8 cellular contexts compared by ENCODE assay signal in the genomic region with DNA sequence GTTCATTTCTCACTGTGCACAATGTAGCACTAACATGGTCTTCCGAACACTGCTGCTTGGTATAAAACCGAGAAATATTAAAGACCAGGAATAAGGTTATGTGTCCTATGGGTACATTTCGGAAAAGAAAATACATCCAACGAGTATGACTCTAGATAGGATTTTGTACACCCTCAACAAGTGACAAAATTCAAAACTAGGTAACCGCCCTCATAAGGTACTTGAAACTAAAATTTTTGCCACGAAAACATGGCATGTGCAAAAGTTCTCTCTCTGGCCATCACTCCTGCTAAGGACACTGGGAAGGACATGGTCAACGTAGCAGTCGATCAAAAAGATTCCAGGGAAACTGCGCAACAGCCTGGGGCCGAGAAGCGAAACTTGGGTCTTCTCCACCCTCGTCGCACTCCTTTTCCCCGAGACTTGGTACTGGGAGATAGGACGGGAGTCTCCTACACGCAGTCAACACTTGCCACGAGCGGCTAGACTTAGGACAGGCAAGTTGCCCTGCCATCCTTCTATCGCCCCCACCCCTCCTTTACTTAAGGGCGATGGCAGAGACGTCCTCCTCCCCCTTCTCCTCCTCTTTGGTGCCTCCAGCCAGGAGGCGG. TPM values are rescaled to one million over a fixed set of nuclear protein-coding genes. Genes with fewer than 3 reads are reported as not detected.
DNase-seq lines count a peak whose midpoint lies in the region; ATAC-seq and TF ChIP-seq lines count a peak whose summit lies in the region.

No MANE protein-coding gene starts in this region.

- H3K4me3 ChIP-seq in dorsolateral prefrontal cortex = peak overlapping the region; percentile 59 to 97 (median 86)
- H3K4me3 ChIP-seq in lung = peak overlapping the region; percentile 61
- peak overlapping the region; percentile 64 for H3K4me3 ChIP-seq in thymus (ENCODE audit: low read length)

- ATAC-seq in lung (ENCODE audit: insufficient read depth, low FRiP score) = peak; percentile 8
- ATAC-seq in HG03432 (IDR thresholded peaks at IDR 0.05; ENCODE audit: unreplicated experiment) = no peak
- ATAC-seq in GM19397 (IDR thresholded peaks at IDR 0.05; ENCODE audit: unreplicated experiment) = no peak

- no peaks in the 10 kb centered on the region for H3K9me3 ChIP-seq in lung (ENCODE audit: control insufficient read depth in 2 of 2, insufficient read depth in 1 of 2, low read length in 1 of 2)
- no peaks in the 10 kb centered on the region for H3K9me3 ChIP-seq in thymus (ENCODE audit: control insufficient read depth)

- WGBS in lung, 2 donors = 1 to 3% methylated on average over 22 of the region's 22 CpGs
- WGBS in thymus = 6% methylated on average over 22 of the region's 22 CpGs

- no peaks in the 10 kb centered on the region for H3K27me3 ChIP-seq in dorsolateral prefrontal cortex
- H3K27me3 ChIP-seq in lung (ENCODE audit: control insufficient read depth, insufficient read depth) = no peaks in the 10 kb centered on the region
- H3K27me3 ChIP-seq in thymus (ENCODE audit: control insufficient read depth, insufficient read depth) = no peaks in the 10 kb centered on the region

- peak overlapping the region; percentile 92 to 100 (median 100) for H3K27ac ChIP-seq in dorsolateral prefrontal cortex
- peak overlapping the region; percentile 98 to 99 for H3K27ac ChIP-seq in lung (ENCODE audit: low read depth in 1 of 2, low read length in 1 of 2)
- peak overlapping the region; percentile 100 for H3K27ac ChIP-seq in thymus (ENCODE audit: low read depth)

- intact Hi-C loops in dorsolateral prefrontal cortex (cut with DNase I) = loop anchor here (1.0 to 5.0 kb wide), 3 partner anchors 73 to 273 kb away; partner anchors contain the start of genes CEP350 (in 2 of the 2) and QSOX1 (in 2 of the 2)

- TF ChIP-seq CTCF in dorsolateral prefrontal cortex (IDR thresholded peaks at IDR 0.05 in 54 of 56, conservative IDR thresholded peaks at IDR 0.05 in 2 of 56; ENCODE audit: low read depth in 1 of 56, partially characterized antibody in 56 of 56) (peak in 3 of 56 donors; percentile 7 to 17 (median 9)), lung (IDR thresholded peaks at IDR 0.05; ENCODE audit: control extremely low read depth, extremely low read depth) (no peak)

- H3K36me3 ChIP-seq in lung (ENCODE audit: control insufficient read depth in 2 of 2, insufficient read depth in 2 of 2, low read length in 2 of 2) (peaks cover 2 to 6% of the 10 kb centered on the region in 2 donors), thymus (ENCODE audit: control insufficient read depth, insufficient read depth) (no peaks in the 10 kb centered on the region)

- H3K4me1 ChIP-seq in lung (ENCODE audit: control insufficient read depth in 2 of 2, insufficient read depth in 2 of 2, low read length in 2 of 2) (peaks cover 0 to 6% of the 10 kb centered on the region in 2 donors), thymus (ENCODE audit: control insufficient read depth, insufficient read depth, low read length) (peaks cover 4% of the 10 kb centered on the region)

- DNase-seq in COLO829 (ENCODE audit: low spot score) (peak; percentile 84), HCEC 1CT (peak; percentile 89), RKO (ENCODE audit: low spot score) (peak; percentile 92), dorsolateral prefrontal cortex (peak in 4 of 10 donors; percentile 84 to 95 (median 86)), lung (ENCODE audit: low spot score) (no peak)

RNA-seq across cellular contexts. Expression of gene TOR1AIP1, which starts 0.3 kb away (rescaled TPM):
- total RNA-seq in dorsolateral prefrontal cortex = 10 to 100 TPM; 35.1 to 73.4 (median 45.9) TPM
- 10 to 100 TPM; 35.7 to 94.7 TPM for total RNA-seq in lung
- 10 to 100 TPM; 20.4 to 29.9 TPM for polyA plus RNA-seq in lung
- 27.9 TPM for polyA plus RNA-seq in thymus

RNA-seq across cellular contexts. Expression of gene TOR1AIP2, which starts 4.1 kb away (rescaled TPM):
- total RNA-seq in dorsolateral prefrontal cortex = 10 to 100 TPM; 50.6 to 81.6 (median 65.7) TPM
- 100 to 1,000 TPM in 1 of 2 donors, 10 to 100 TPM in 1; 82.5 to 118 TPM for total RNA-seq in lung
- polyA plus RNA-seq in lung = 10 to 100 TPM; 10.1 to 20.6 TPM
- 13.8 TPM for polyA plus RNA-seq in thymus
